In the genomic region with DNA sequence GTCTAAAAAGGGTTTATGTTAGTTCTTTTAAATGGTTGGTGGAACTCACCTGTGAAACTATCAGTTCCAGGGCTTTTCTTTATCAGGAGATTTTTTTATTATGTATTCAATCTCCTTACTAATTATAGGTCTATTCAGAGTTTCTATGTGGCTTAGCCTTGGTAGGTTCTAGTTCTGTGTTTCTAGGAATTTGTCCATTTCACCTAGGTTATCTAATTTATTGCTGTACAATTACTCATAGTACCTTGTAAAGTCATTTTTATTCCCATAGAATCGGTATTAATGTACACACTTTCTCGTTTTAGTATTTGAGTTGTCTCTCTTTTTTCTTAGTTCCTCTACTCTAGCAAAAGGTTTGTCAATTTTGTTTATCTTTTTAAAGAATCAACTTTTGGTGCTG, we compare ENCODE assay signal across 12 cellular contexts.
"Had no signal": no experiment of that assay in that cellular context is flagged by ENCODE, and none has a peak within 500 bp of the region (broad histone marks: within the 10 kb centered on the region; RNA-seq: fewer than 3 reads in every experiment).

No MANE protein-coding gene starts in this region.

- DNase-seq: activated CD4-positive, alpha-beta T cell treated with anti-CD3 and anti-CD28 coated beads, Interleukin-2, amount 10 ng/mL, durations not matched to agents 24 days and 14 days; activated naive CD4-positive, alpha-beta T cell treated with anti-CD3 and anti-CD28 coated beads, Interleukin-2, amount 50 U/mL, for 16 hours; adrenal gland; effector CD4-positive, alpha-beta T cell; gastrocnemius medialis; heart right ventricle; mesenchymal stem cell; ovary; T-helper 9 cell had no signal

- H3K27me3 ChIP-seq: adrenal gland, gastrocnemius medialis, heart right ventricle, ovary, tibial nerve had no signal

- H3K4me1 Mint-ChIP-seq: neural crest cell had no signal

- H3K4me3 ChIP-seq: adrenal gland, coronary artery, gastrocnemius medialis, heart right ventricle, ovary, tibial nerve had no signal

- H3K27me3 Mint-ChIP-seq: activated CD4-positive, alpha-beta T cell treated with anti-CD3 and anti-CD28 coated beads, Interleukin-2, amount 10 ng/mL, durations not matched to agents 24 days and 14 days had no signal

- ATAC-seq: gastrocnemius medialis, heart right ventricle had no signal

- H3K4me1 ChIP-seq: gastrocnemius medialis, heart right ventricle, tibial nerve had no signal

- H3K36me3 ChIP-seq: adrenal gland, gastrocnemius medialis, heart right ventricle, ovary, tibial nerve had no signal

- H3K4me3 Mint-ChIP-seq: activated CD4-positive, alpha-beta T cell treated with anti-CD3 and anti-CD28 coated beads, Interleukin-2, amount 10 ng/mL, durations not matched to agents 24 days and 14 days; neural crest cell had no signal

- H3K27ac Mint-ChIP-seq: activated CD4-positive, alpha-beta T cell treated with anti-CD3 and anti-CD28 coated beads, Interleukin-2, amount 10 ng/mL, durations not matched to agents 24 days and 14 days had no signal

- H3K27ac ChIP-seq: adrenal gland, coronary artery, gastrocnemius medialis, heart right ventricle, ovary, tibial nerve had no signal

- H3K9me3 ChIP-seq: adrenal gland, gastrocnemius medialis, ovary had no signal
